ENCODE assay signal across 13 cellular contexts in the genomic region with DNA sequence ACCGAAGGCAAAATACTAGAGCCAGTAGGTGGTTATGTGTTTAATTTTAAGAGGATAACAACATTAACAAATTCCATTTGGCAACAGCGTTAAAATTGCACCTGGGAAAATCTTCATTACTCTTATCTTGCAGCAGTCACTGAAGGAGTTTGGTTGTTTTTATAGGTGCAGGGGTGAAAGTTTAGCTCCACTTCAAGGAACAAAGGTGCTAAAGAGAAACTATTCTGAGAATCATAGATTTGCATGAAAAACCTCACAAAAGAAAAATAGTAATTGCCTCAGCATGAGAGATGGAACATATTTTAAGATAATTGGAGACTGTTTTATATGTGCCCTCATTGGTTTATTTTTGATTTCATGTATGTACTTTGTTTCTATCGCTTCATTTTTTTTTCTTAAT.
DNase-seq lines count a peak whose midpoint lies in the region; ATAC-seq and TF ChIP-seq lines count a peak whose summit lies in the region.
"Had no signal": no experiment of that assay in that cellular context is flagged by ENCODE, and none has a peak within 500 bp of the region (broad histone marks: within the 10 kb centered on the region; RNA-seq: fewer than 3 reads in every experiment).

No MANE protein-coding gene starts in this region.

- H3K27ac Mint-ChIP-seq in T-helper 17 cell: no peak overlapping the region
- H3K27ac Mint-ChIP-seq: CD14-positive monocyte, HFFc6 had no signal

- CTCF ChIA-PET in OCI-LY7 (lab: Charles Lee; ENCODE audit: unreplicated experiment): no interaction called here

- H3K9me2 ChIP-seq in OCI-LY7 (ENCODE audit: insufficient read depth, low read length): no peaks in the 10 kb centered on the region

- no peak for DNase-seq in OCI-LY7 (ENCODE audit: low spot score)
- DNase-seq in left lobe of liver (ENCODE audit: low spot score): no peak
- DNase-seq in T-helper 17 cell: no peak
- DNase-seq in iPS-NIHi11 (ENCODE audit: low spot score): no peak
- DNase-seq in Right ventricle myocardium inferior (ENCODE audit: missing footprints): no peak
- DNase-seq: activated CD4-positive, CD25-positive, alpha-beta regulatory T cell treated with anti-CD3 and anti-CD28 coated beads, Interleukin-2, amount 50 U/mL, for 72 hours; effector CD4-positive, alpha-beta T cell; HFFc6; NCI-H345 had no signal

- no peaks in the 10 kb centered on the region for H3K36me3 ChIP-seq in OCI-LY7 (ENCODE audit: insufficient read depth, low read length)

- no peak overlapping the region for H3K4me3 ChIP-seq in OCI-LY7 (ENCODE audit: low read depth, low read length, poor library complexity, severe bottlenecking)

- intact Hi-C loops in OCI-LY7 (cut with micrococcal nuclease; ENCODE audit: unreplicated experiment) (no loop called here), Right ventricle myocardium inferior (cut with DNase I) (no loop called here)

- H3K36me3 Mint-ChIP-seq in T-helper 17 cell (ENCODE audit: low read depth): peaks cover 9% of the 10 kb centered on the region

- H2AFZ ChIP-seq in OCI-LY7 (ENCODE audit: low read length): no peak overlapping the region

- no peak overlapping the region for H3K4me3 Mint-ChIP-seq in T-helper 17 cell
- H3K4me3 Mint-ChIP-seq: CD14-positive monocyte, HFFc6 had no signal

- H3K79me2 ChIP-seq in OCI-LY7 (ENCODE audit: insufficient read depth, low read depth, low read length): no peaks in the 10 kb centered on the region

- BruUV-seq in OCI-LY7 (replicated peaks; lab: Mats Ljungman, UMichigan): no TSS peak

- POLR2A ChIA-PET in OCI-LY7 (lab: Charles Lee): no interaction called here

- H3K9me3 ChIP-seq in OCI-LY7 (ENCODE audit: low read length) (no peaks in the 10 kb centered on the region), T-helper 17 cell (ENCODE audit: control insufficient read depth, low read length, poor library complexity, severe bottlenecking) (no peaks in the 10 kb centered on the region)

- no peaks in the 10 kb centered on the region for H4K20me1 ChIP-seq in OCI-LY7 (ENCODE audit: insufficient read depth, low read length)

- peak overlapping the region; percentile 40; the same call in 1 of the 2 replicates for H3K4me2 ChIP-seq in OCI-LY7 (ENCODE audit: low read length)

- ATAC-seq in GM18499 (IDR thresholded peaks at IDR 0.05; ENCODE audit: insufficient read depth, unreplicated experiment) (peak; percentile 67), GM19372 (IDR thresholded peaks at IDR 0.05; ENCODE audit: low read depth, unreplicated experiment) (peak; percentile 47), HG02885 (IDR thresholded peaks at IDR 0.05; ENCODE audit: poor library complexity, unreplicated experiment) (peak; percentile 61), left lobe of liver (no peak), T-helper 17 cell (no peak), Right ventricle myocardium inferior (no peak)

- H3K4me1 Mint-ChIP-seq in T-helper 17 cell: peaks cover 19% of the 10 kb centered on the region

- no peak overlapping the region for H3K27ac ChIP-seq in OCI-LY7 (ENCODE audit: low read depth, low read length, poor library complexity, severe bottlenecking)

- no peaks in the 10 kb centered on the region for H3K27me3 Mint-ChIP-seq in T-helper 17 cell

- TF ChIP-seq CTCF in OCI-LY7 (conservative IDR thresholded peaks at IDR 0.05; ENCODE audit: low read length): no peak

- no peaks in the 10 kb centered on the region for H3K4me1 ChIP-seq in OCI-LY7 (ENCODE audit: insufficient read depth, low read length, poor library complexity, severe bottlenecking)

Comparison
In these comparisons a context has a peak if more than half of its experiments do, and no peak if none do; other contexts are left out.
1. ATAC-seq: peak in GM18499 (single experiment), GM19372 (single experiment) and HG02885 (single experiment); none in left lobe of liver (single experiment), T-helper 17 cell (single experiment) and Right ventricle myocardium inferior (single experiment).